In genomic region chr7:100393233-100393905, GRCh38 we compare ENCODE assay signal across 20 cellular contexts.
"Had no signal": no experiment of that assay in that cellular context is flagged by ENCODE, and none has a peak within 500 bp of the region (broad histone marks: within the 10 kb centered on the region; RNA-seq: fewer than 3 reads in every experiment).

No MANE protein-coding gene starts in this region.

- H3K27me3 ChIP-seq: tibial nerve had no signal

- ATAC-seq: activated CD4-positive, alpha-beta T cell treated with anti-CD3 and anti-CD28 coated beads for 36 hours; left lung; natural killer cell had no signal

- H3K36me3 Mint-ChIP-seq: natural killer cell had no signal

- H3K27ac Mint-ChIP-seq: activated CD4-positive, alpha-beta memory T cell treated with anti-CD3 and anti-CD28 coated beads, Interleukin-2, amount 10 ng/mL, durations not matched to agents 7 days and 5 days; activated T-cell treated with anti-CD3 and anti-CD28 coated beads, Interleukin-2, amount 50 U/mL, for 24 hours; natural killer cell had no signal

- H3K27ac ChIP-seq: coronary artery, left lung, tibial nerve, VCaP had no signal

- H3K9me3 ChIP-seq: left lung, tibial nerve had no signal

- FAIRE-seq: endothelial cell of umbilical vein, kidney had no signal

- H3K4me3 ChIP-seq: coronary artery, left lung, tibial nerve had no signal

- DNase-seq: activated CD4-positive, alpha-beta memory T cell treated with anti-CD3 and anti-CD28 coated beads, Interleukin-2, amount 10 ng/mL, durations not matched to agents 7 days and 5 days; activated CD4-positive, alpha-beta T cell treated with anti-CD3 and anti-CD28 coated beads for 36 hours; activated naive CD4-positive, alpha-beta T cell treated with anti-CD3 and anti-CD28 coated beads, Interleukin-2, amount 50 U/mL, for 16 hours; activated T-cell treated with anti-CD3 and anti-CD28 coated beads, Interleukin-2, amount 50 U/mL, for 24 hours; effector CD4-positive, alpha-beta T cell; foreskin fibroblast; glutamatergic neuron; hypothalamus; kidney; left lung; natural killer cell; nucleus accumbens; posterior cingulate gyrus; stimulated activated CD4-positive, alpha-beta T cell treated with anti-CD3 and anti-CD28 coated beads, Interleukin-2, amount 100 ng/mL, for 48 hours; stimulated activated naive CD4-positive, alpha-beta T cell treated with Interleukin-2 at 50 U/mL for 16 hours had no signal

- H3K4me3 Mint-ChIP-seq: activated CD4-positive, alpha-beta memory T cell treated with anti-CD3 and anti-CD28 coated beads, Interleukin-2, amount 10 ng/mL, durations not matched to agents 7 days and 5 days; activated CD4-positive, alpha-beta T cell treated with anti-CD3 and anti-CD28 coated beads for 36 hours; activated T-cell treated with anti-CD3 and anti-CD28 coated beads, Interleukin-2, amount 50 U/mL, for 24 hours; central memory CD8-positive, alpha-beta T cell; natural killer cell had no signal

- H3K9me3 Mint-ChIP-seq: activated CD4-positive, alpha-beta memory T cell treated with anti-CD3 and anti-CD28 coated beads, Interleukin-2, amount 10 ng/mL, durations not matched to agents 7 days and 5 days; activated T-cell treated with anti-CD3 and anti-CD28 coated beads, Interleukin-2, amount 50 U/mL, for 24 hours; central memory CD8-positive, alpha-beta T cell; natural killer cell had no signal
